ENCODE assay signal across 2 cellular contexts in the genomic region with DNA sequence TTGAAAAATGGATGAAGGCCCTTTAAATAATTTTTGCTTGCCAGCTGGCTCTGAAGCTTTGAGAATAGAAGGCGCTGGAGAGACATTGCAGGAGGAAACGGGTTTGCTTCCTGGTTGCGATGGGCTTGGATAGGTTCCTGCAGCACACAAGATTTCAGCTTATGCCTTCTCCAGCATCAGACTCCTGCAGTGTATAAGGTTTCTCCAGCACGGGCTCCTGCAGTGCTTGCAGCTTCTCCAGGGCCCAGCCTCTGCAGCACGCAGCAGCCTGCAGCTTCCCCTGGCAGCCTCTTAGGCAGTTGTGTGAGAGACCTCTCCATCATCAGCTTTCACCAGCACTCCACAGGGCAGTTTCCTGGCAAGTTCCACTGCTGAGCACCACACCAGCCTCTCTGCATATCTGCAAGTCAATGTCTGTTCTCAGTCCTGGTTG.
TF ChIP-seq lines count a peak whose summit lies in the region.

No MANE protein-coding gene starts in this region.

TF ChIP-seq in endothelial cell of umbilical vein, 7 proteins besides CTCF, POLR2A, EP300 and RAD21 (continued from another document):
- TF ChIP-seq GATA2 (IDR thresholded peaks at IDR 0.05; ENCODE audit: insufficient read depth, insufficient read length, low read depth, low read length) (no peak), JUN (IDR thresholded peaks at IDR 0.05; ENCODE audit: borderline replicate concordance, insufficient read depth, insufficient read length, low read depth) (no peak)
TF ChIP-seq in endothelial cell of umbilical vein: peak in this region for 0.

TF ChIP-seq in neural cell, 6 proteins besides CTCF, POLR2A, EP300 and RAD21 (continued from another document):
- no peak for TF ChIP-seq REST (IDR thresholded peaks at IDR 0.05; ENCODE audit: borderline replicate concordance)
